In genomic region chr6:133991096-133991593, GRCh38 we compare ENCODE assay signal across 1 cellular context.
TF ChIP-seq lines count a peak whose summit lies in the region.

No MANE protein-coding gene starts in this region.

TF ChIP-seq in GM23338, 12 proteins besides CTCF, POLR2A, EP300 and RAD21 (continued from another document):
- TF ChIP-seq ZNF462 (CRISPR knock-in tag; IDR thresholded peaks at IDR 0.05) (no peak), NANOG (IDR thresholded peaks at IDR 0.05; ENCODE audit: borderline replicate concordance) (no peak), POLR2AphosphoS5 (IDR thresholded peaks at IDR 0.05; ENCODE audit: low read depth) (no peak), STAT1 (IDR thresholded peaks at IDR 0.05; ENCODE audit: unreplicated experiment) (no peak), REST (IDR thresholded peaks at IDR 0.05; ENCODE audit: unreplicated experiment) (no peak), JUNB (IDR thresholded peaks at IDR 0.05; ENCODE audit: unreplicated experiment) (no peak), ETS1 (IDR thresholded peaks at IDR 0.05) (no peak)
TF ChIP-seq in GM23338: peak in this region for 0.
